In genomic region chr2:169393068-169393590, GRCh38 we compare ENCODE assay signal across 17 cellular contexts. TPM values are rescaled to one million over a fixed set of nuclear protein-coding genes. Genes with fewer than 3 reads are reported as not detected.
A peak's percentile ranks its signal among the peaks of the same experiment; 100 is the strongest.
DNase-seq lines count a peak whose midpoint lies in the region; ATAC-seq, FAIRE-seq and TF ChIP-seq lines count a peak whose summit lies in the region.
"Had no signal": no experiment of that assay in that cellular context is flagged by ENCODE, and none has a peak within 500 bp of the region (broad histone marks: within the 10 kb centered on the region; RNA-seq: fewer than 3 reads in every experiment).

No MANE protein-coding gene starts in this region.

- H3K36me3 Mint-ChIP-seq in natural killer cell treated with Interleukin-12 subunit alpha and Interleukin-12 subunit beta and Interleukin-15 and Interleukin-18, amount 100 ng/mL, for 72 hours: no peaks in the 10 kb centered on the region
- H3K36me3 Mint-ChIP-seq: naive B cell had no signal

- H3K4me1 ChIP-seq in DND-41 (ENCODE audit: insufficient read depth, low read length) (no peaks in the 10 kb centered on the region), colonic mucosa (no peaks in the 10 kb centered on the region)
- H3K4me1 ChIP-seq: right atrium auricular region had no signal

- no peak overlapping the region for H3K4me3 ChIP-seq in DND-41 (ENCODE audit: low read depth in 1 of 2, low read length in 2 of 2)
- H3K4me3 ChIP-seq in epithelial cell of esophagus (ENCODE audit: low read length): no peak overlapping the region
- no peak overlapping the region for H3K4me3 ChIP-seq in colonic mucosa
- H3K4me3 ChIP-seq: right atrium auricular region had no signal

- no peak overlapping the region for H3K27ac Mint-ChIP-seq in natural killer cell treated with Interleukin-12 subunit alpha and Interleukin-12 subunit beta and Interleukin-15 and Interleukin-18, amount 100 ng/mL, for 72 hours
- H3K27ac Mint-ChIP-seq: activated T-cell treated with anti-CD3 and anti-CD28 coated beads, Interleukin-2, amount 50 U/mL, for 72 hours had no signal

- H2AFZ ChIP-seq in DND-41 (ENCODE audit: low read depth, low read length): no peak overlapping the region

- DNase-seq in DND-41 (peak; percentile 6), NCI-H1694 (lab: John Stamatoyannopoulos, UW) (peak; percentile 78), epithelial cell of esophagus (ENCODE audit: low read depth) (peak; percentile 58), colonic mucosa (no peak), urothelium cell line (ENCODE audit: low spot score) (no peak)
- no peak for DNase-seq in natural killer cell treated with Interleukin-12 subunit alpha and Interleukin-12 subunit beta and Interleukin-15 and Interleukin-18, amount 100 ng/mL, for 72 hours (ENCODE audit: low spot score)
- DNase-seq: activated T-cell treated with anti-CD3 and anti-CD28 coated beads, Interleukin-2, amount 50 U/mL, for 72 hours; aorta; foreskin fibroblast; naive B cell; stimulated activated CD4-positive, alpha-beta T cell treated with anti-CD3 and anti-CD28 coated beads, Interleukin-4, amount 100 ng/mL, for 4 hours; stimulated activated naive CD4-positive, alpha-beta T cell treated with Interleukin-2 at 50 U/mL for 16 hours had no signal

- FAIRE-seq in urothelium cell line (lab: Jason Lieb, UNC): no peak
- FAIRE-seq: islet of Langerhans had no signal

- H3K4me3 Mint-ChIP-seq in natural killer cell treated with Interleukin-12 subunit alpha and Interleukin-12 subunit beta and Interleukin-15 and Interleukin-18, amount 100 ng/mL, for 72 hours: no peak overlapping the region
- H3K4me3 Mint-ChIP-seq: activated T-cell treated with anti-CD3 and anti-CD28 coated beads, Interleukin-2, amount 50 U/mL, for 72 hours had no signal

- H3K79me2 ChIP-seq in DND-41 (ENCODE audit: insufficient read depth, low read length): no peaks in the 10 kb centered on the region

- ATAC-seq in DND-41 (ENCODE audit: insufficient read depth, low read depth) (peak; percentile 47; the same call in 2 of the 3 replicates), GM21526 (IDR thresholded peaks at IDR 0.05; ENCODE audit: low FRiP score, unreplicated experiment) (peak; percentile 61), GM21723 (IDR thresholded peaks at IDR 0.05; ENCODE audit: unreplicated experiment) (no peak)
- no peak for ATAC-seq in natural killer cell treated with Interleukin-12 subunit alpha and Interleukin-12 subunit beta and Interleukin-15 and Interleukin-18, amount 100 ng/mL, for 72 hours
- ATAC-seq: activated CD4-positive, CD25-positive, alpha-beta regulatory T cell treated with anti-CD3 and anti-CD28 coated beads, Interleukin-2, amount 50 U/mL, for 24 hours; activated T-cell treated with anti-CD3 and anti-CD28 coated beads, Interleukin-2, amount 50 U/mL, for 72 hours had no signal

- H3K9ac ChIP-seq in DND-41 (ENCODE audit: low read depth, low read length): no peak overlapping the region
- no peak overlapping the region for H3K9ac ChIP-seq in colonic mucosa (ENCODE audit: low read depth in 2 of 2, low read length in 2 of 2)

- H3K9me3 ChIP-seq in DND-41 (ENCODE audit: insufficient read depth, low read length, severe bottlenecking) (no peaks in the 10 kb centered on the region), colonic mucosa (no peaks in the 10 kb centered on the region)
- H3K9me3 ChIP-seq: right atrium auricular region had no signal

- no peak overlapping the region for H3K4me2 ChIP-seq in DND-41 (ENCODE audit: insufficient read depth, low read length)

- H3K36me3 ChIP-seq in DND-41 (ENCODE audit: insufficient read depth, low read length) (no peaks in the 10 kb centered on the region), colonic mucosa (no peaks in the 10 kb centered on the region)
- H3K36me3 ChIP-seq: right atrium auricular region had no signal

- no peaks in the 10 kb centered on the region for H3K4me1 Mint-ChIP-seq in natural killer cell treated with Interleukin-12 subunit alpha and Interleukin-12 subunit beta and Interleukin-15 and Interleukin-18, amount 100 ng/mL, for 72 hours (ENCODE audit: low read depth in 2 of 2)
- H3K4me1 Mint-ChIP-seq: naive B cell had no signal

- H3K27me3 ChIP-seq in DND-41 (ENCODE audit: insufficient read depth, low read length, poor library complexity) (peaks cover 13% of the 10 kb centered on the region), colonic mucosa (peaks cover 4% of the 10 kb centered on the region)
- H3K27me3 ChIP-seq: right atrium auricular region had no signal

- intact Hi-C loops in colonic mucosa (cut with DNase I): no loop called here

- H3K27me3 Mint-ChIP-seq in natural killer cell treated with Interleukin-12 subunit alpha and Interleukin-12 subunit beta and Interleukin-15 and Interleukin-18, amount 100 ng/mL, for 72 hours: peaks cover 6 to 26% of the 10 kb centered on the region in 2 donors

- H3K9me3 Mint-ChIP-seq in natural killer cell treated with Interleukin-12 subunit alpha and Interleukin-12 subunit beta and Interleukin-15 and Interleukin-18, amount 100 ng/mL, for 72 hours: no peaks in the 10 kb centered on the region
- H3K9me3 Mint-ChIP-seq: activated T-cell treated with anti-CD3 and anti-CD28 coated beads, Interleukin-2, amount 50 U/mL, for 72 hours had no signal

- no peaks in the 10 kb centered on the region for H4K20me1 ChIP-seq in DND-41 (ENCODE audit: insufficient read depth, low read length)

- TF ChIP-seq CTCF in DND-41 (IDR thresholded peaks at IDR 0.05; ENCODE audit: borderline replicate concordance, extremely low read depth, low read length, poor library complexity, severe bottlenecking): no peak
- TF ChIP-seq CTCF in epithelial cell of esophagus (IDR thresholded peaks at IDR 0.05; ENCODE audit: insufficient read depth, low read depth, low read length, missing control alignments): no peak
- TF ChIP-seq CTCF in colonic mucosa (IDR thresholded peaks at IDR 0.05): no peak

- H3K27ac ChIP-seq in DND-41 (ENCODE audit: low read length) (no peak overlapping the region), colonic mucosa (no peak overlapping the region)
- H3K27ac ChIP-seq: right atrium auricular region had no signal

RNA-seq across cellular contexts. Expression of gene LRP2, which starts 30.8 kb away (rescaled TPM):
- under 1 TPM in 1 of 2 donors, not detected in 1; 0.05 TPM for total RNA-seq in natural killer cell treated with Interleukin-12 subunit alpha and Interleukin-12 subunit beta and Interleukin-15 and Interleukin-18, amount 100 ng/mL, for 72 hours
- under 1 TPM in 1 of 2 donors, not detected in 1; 0.05 TPM for total RNA-seq in colonic mucosa

Comparison
In these comparisons a context has a peak if more than half of its experiments do, and no peak if none do; other contexts are left out.
1. ATAC-seq: peak in DND-41 (single experiment) and GM21526 (single experiment); none in natural killer cell treated with Interleukin-12 subunit alpha and Interleukin-12 subunit beta and Interleukin-15 and Interleukin-18, amount 100 ng/mL, for 72 hours (0 of 2) and GM21723 (single experiment).
2. DNase-seq: peak in DND-41 (single experiment), NCI-H1694 (single experiment) and epithelial cell of esophagus (single experiment); none in natural killer cell treated with Interleukin-12 subunit alpha and Interleukin-12 subunit beta and Interleukin-15 and Interleukin-18, amount 100 ng/mL, for 72 hours (single experiment), colonic mucosa (single experiment) and urothelium cell line (single experiment).